ENCODE assay signal across 34 cellular contexts in genomic region chr2:19783935-19784334, GRCh38.
"Had no signal": no experiment of that assay in that cellular context is flagged by ENCODE, and none has a peak within 500 bp of the region (broad histone marks: within the 10 kb centered on the region; RNA-seq: fewer than 3 reads in every experiment).

No MANE protein-coding gene starts in this region.

- H3K27ac ChIP-seq: adrenal gland, body of pancreas, cardiac muscle cell, KMS-11, Peyer's patch, SJSA1, VCaP had no signal

- H3K4me3 Mint-ChIP-seq: activated B cell treated with CpG ODN at 0.5 μM for 24 hours; activated CD4-positive, alpha-beta memory T cell treated with anti-CD3 and anti-CD28 coated beads for 36 hours; activated naive CD4-positive, alpha-beta T cell treated with anti-CD3 and anti-CD28 coated beads for 36 hours; activated T-cell treated with anti-CD3 and anti-CD28 coated beads, Interleukin-2, amount 50 U/mL, for 4 hours; activated T-helper 1 cell treated with anti-CD3 and anti-CD28 coated beads, Interleukin-12 subunit alpha, Interleukin-12 subunit beta, Interleukin-2, Interleukin-4 antibody, amounts not matched to agents 30 ng/mL and 10 ng/mL and 1 ng/mL, durations not matched to agents 14 hours and 24 hours and 36 hours; central memory CD8-positive, alpha-beta T cell; T-helper 1 cell treated with Interleukin-12 subunit alpha and Interleukin-12 subunit beta and Interleukin-4 antibody, amounts not matched to agents 30 μg/mL and 1 μg/mL, for 36 hours; T-helper 2 cell treated with Interferon-gamma antibody and Interleukin-4, amounts not matched to agents 5 μg/mL and 100 μg/mL, for 36 hours had no signal

- ATAC-seq: activated naive CD4-positive, alpha-beta T cell treated with anti-CD3 and anti-CD28 coated beads, Interleukin-2, amount 50 U/mL, for 72 hours; activated T-cell treated with anti-CD3 and anti-CD28 coated beads, Interleukin-2, amount 50 U/mL, for 4 hours; body of pancreas had no signal

- H3K9me3 ChIP-seq: adrenal gland, body of pancreas, Peyer's patch, SK-N-SH had no signal

- H3K4me1 Mint-ChIP-seq: activated B cell treated with CpG ODN at 0.5 μM for 24 hours; central memory CD8-positive, alpha-beta T cell had no signal

- H3K4me2 ChIP-seq: KMS-11, SK-N-SH had no signal

- H3K9me3 Mint-ChIP-seq: activated B cell treated with CpG ODN at 0.5 μM for 24 hours; activated CD4-positive, alpha-beta memory T cell treated with anti-CD3 and anti-CD28 coated beads for 36 hours; activated naive CD4-positive, alpha-beta T cell treated with anti-CD3 and anti-CD28 coated beads for 36 hours; activated T-cell treated with anti-CD3 and anti-CD28 coated beads, Interleukin-2, amount 50 U/mL, for 4 hours; activated T-helper 1 cell treated with anti-CD3 and anti-CD28 coated beads, Interleukin-12 subunit alpha, Interleukin-12 subunit beta, Interleukin-2, Interleukin-4 antibody, amounts not matched to agents 30 ng/mL and 10 ng/mL and 1 ng/mL, durations not matched to agents 14 hours and 24 hours and 36 hours; central memory CD8-positive, alpha-beta T cell; T-helper 1 cell treated with Interleukin-12 subunit alpha and Interleukin-12 subunit beta and Interleukin-4 antibody, amounts not matched to agents 30 μg/mL and 1 μg/mL, for 36 hours; T-helper 2 cell treated with Interferon-gamma antibody and Interleukin-4, amounts not matched to agents 5 μg/mL and 100 μg/mL, for 36 hours had no signal

- H3K27me3 Mint-ChIP-seq: activated B cell treated with CpG ODN at 0.5 μM for 24 hours had no signal

- H3K4me1 ChIP-seq: adrenal gland, body of pancreas, Peyer's patch had no signal

- H3K36me3 Mint-ChIP-seq: activated CD4-positive, alpha-beta memory T cell treated with anti-CD3 and anti-CD28 coated beads for 36 hours; activated naive CD4-positive, alpha-beta T cell treated with anti-CD3 and anti-CD28 coated beads, Interleukin-2, amount 50 U/mL, for 72 hours had no signal

- H3K36me3 ChIP-seq: adrenal gland, cardiac muscle cell, Peyer's patch, SJSA1 had no signal

- H3K9ac ChIP-seq: KMS-11, SK-N-SH had no signal

- FAIRE-seq: astrocyte, TTC549 had no signal

- H3K27ac Mint-ChIP-seq: activated B cell treated with CpG ODN at 0.5 μM for 24 hours; activated CD4-positive, alpha-beta memory T cell treated with anti-CD3 and anti-CD28 coated beads for 36 hours; activated naive CD4-positive, alpha-beta T cell treated with anti-CD3 and anti-CD28 coated beads for 36 hours; activated naive CD4-positive, alpha-beta T cell treated with anti-CD3 and anti-CD28 coated beads, Interleukin-2, amount 50 U/mL, for 72 hours; activated T-helper 1 cell treated with anti-CD3 and anti-CD28 coated beads, Interleukin-12 subunit alpha, Interleukin-12 subunit beta, Interleukin-2, Interleukin-4 antibody, amounts not matched to agents 30 ng/mL and 10 ng/mL and 1 ng/mL, durations not matched to agents 14 hours and 24 hours and 36 hours; T-helper 1 cell treated with Interleukin-12 subunit alpha and Interleukin-12 subunit beta and Interleukin-4 antibody, amounts not matched to agents 30 μg/mL and 1 μg/mL, for 36 hours; T-helper 2 cell treated with Interferon-gamma antibody and Interleukin-4, amounts not matched to agents 5 μg/mL and 100 μg/mL, for 36 hours had no signal

- H3K4me3 ChIP-seq: adrenal gland, body of pancreas, cardiac muscle cell, Peyer's patch, SJSA1 had no signal

- DNase-seq: activated B cell treated with CpG ODN at 0.5 μM for 24 hours; activated CD4-positive, alpha-beta memory T cell treated with anti-CD3 and anti-CD28 coated beads for 36 hours; activated CD4-positive, alpha-beta T cell treated with anti-CD3 and anti-CD28 coated beads for 4 hours; activated CD4-positive, alpha-beta T cell treated with anti-CD3 and anti-CD28 coated beads, Interleukin-2, amount 50 U/mL, for 1 hour; activated CD4-positive, CD25-positive, alpha-beta regulatory T cell treated with anti-CD3 and anti-CD28 coated beads, Interleukin-2, amount 50 U/mL, for 72 hours; activated CD8-positive, alpha-beta memory T cell treated with anti-CD3 and anti-CD28 coated beads, Interleukin-2, amount 50 U/mL, for 4 hours; activated gamma-delta T cell treated with Interleukin-2 at 50 U/mL for 16 hours; activated naive CD4-positive, alpha-beta T cell treated with anti-CD3 and anti-CD28 coated beads for 36 hours; activated T-cell treated with anti-CD3 and anti-CD28 coated beads for 4 hours; activated T-cell treated with anti-CD3 and anti-CD28 coated beads, Interleukin-2, amount 50 U/mL, for 4 hours; body of pancreas; NCI-H1092 treated with DMSO at 0.1 percent for 48 hours; NCI-H1417; NCI-H146; NCI-H187; NCI-H2029 treated with DMSO at 0.1 percent for 48 hours; NCI-H345; NCI-H524 treated with DMSO at 0.1 percent for 48 hours; Peyer's patch; RPMI8226; SHP77 treated with DMSO at 0.1 percent for 48 hours; SK-N-SH had no signal

- H3K27me3 ChIP-seq: adrenal gland, body of pancreas, Peyer's patch, SJSA1 had no signal
